Comparison of ENCODE assay signal across 8 cellular contexts in the genomic region with DNA sequence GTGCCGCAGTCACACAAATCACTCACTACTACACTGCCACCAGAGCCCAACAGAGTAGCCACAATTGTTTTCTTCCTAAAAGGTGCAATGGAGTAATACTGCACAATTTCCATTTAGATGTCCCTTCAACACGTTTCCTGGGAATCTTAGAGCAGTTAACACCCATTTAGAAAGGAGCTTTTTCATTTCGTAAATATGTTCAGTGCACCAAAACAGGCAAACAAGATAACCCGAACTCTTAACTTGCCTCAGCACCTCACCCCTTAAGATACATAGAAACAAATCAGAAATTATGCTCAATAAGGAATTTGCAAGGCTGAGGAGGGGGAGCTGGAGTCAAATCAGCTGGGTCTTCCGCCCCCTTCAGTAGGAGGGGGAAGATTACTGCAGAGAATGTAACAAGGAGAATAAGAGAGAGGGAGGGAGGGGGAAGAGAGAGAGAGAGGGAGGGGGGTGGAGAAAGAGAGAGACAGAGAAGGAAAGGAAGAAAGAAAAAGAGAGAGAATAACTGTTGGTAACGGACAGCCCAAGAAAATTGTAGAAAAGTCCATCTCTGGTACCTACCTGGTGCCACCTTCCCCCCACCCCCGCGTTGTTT.
DNase-seq lines count a peak whose midpoint lies in the region; ATAC-seq and TF ChIP-seq lines count a peak whose summit lies in the region.

No MANE protein-coding gene starts in this region.

- H3K4me1 ChIP-seq in A673 (ENCODE audit: insufficient read depth, low read length, poor library complexity, severe bottlenecking) (peaks cover 51% of the 10 kb centered on the region), HUES64 (ENCODE audit: insufficient read depth, low read length) (peaks cover 44% of the 10 kb centered on the region), lower lobe of right lung (peaks cover 33% of the 10 kb centered on the region), upper lobe of left lung (peaks cover 27 to 31% (median 31%) of the 10 kb centered on the region in 4 donors)

- TF ChIP-seq POLR2A in upper lobe of left lung (IDR thresholded peaks at IDR 0.05) = no peak

- H3K9ac ChIP-seq in HUES64 (ENCODE audit: low read depth, low read length) = peak overlapping the region; percentile 72

- H3K27me3 ChIP-seq in A673 (replicated peaks; ENCODE audit: insufficient read depth, low read depth, low read length, poor library complexity) (no peaks in the 10 kb centered on the region), HUES64 (ENCODE audit: insufficient read depth, low read length) (no peaks in the 10 kb centered on the region), lower lobe of right lung (ENCODE audit: low read depth) (no peaks in the 10 kb centered on the region), upper lobe of left lung (no peaks in the 10 kb centered on the region)

- no peaks in the 10 kb centered on the region for H3K36me3 ChIP-seq in A673 (ENCODE audit: insufficient read depth, low read length, poor library complexity, severe bottlenecking)
- H3K36me3 ChIP-seq in HUES64 (ENCODE audit: insufficient read depth, low read length) = no peaks in the 10 kb centered on the region
- no peaks in the 10 kb centered on the region for H3K36me3 ChIP-seq in lower lobe of right lung
- no peaks in the 10 kb centered on the region for H3K36me3 ChIP-seq in upper lobe of left lung

- peaks cover 37% of the 10 kb centered on the region for H3K4me1 Mint-ChIP-seq in MCF 10A (ENCODE audit: insufficient read depth, unreplicated experiment)

- no peaks in the 10 kb centered on the region for H3K27me3 Mint-ChIP-seq in MCF 10A (ENCODE audit: insufficient read depth, unreplicated experiment)

- no peaks in the 10 kb centered on the region for H3K36me3 Mint-ChIP-seq in MCF 10A (ENCODE audit: insufficient read depth, unreplicated experiment)

- no peaks in the 10 kb centered on the region for H3K9me3 ChIP-seq in A673 (ENCODE audit: low read depth, low read length, poor library complexity, severe bottlenecking)
- H3K9me3 ChIP-seq in HUES64 (ENCODE audit: insufficient read depth, low read depth, low read length) = peaks cover 8% of the 10 kb centered on the region; the same call in 1 of the 2 replicates
- H3K9me3 ChIP-seq in lower lobe of right lung = no peaks in the 10 kb centered on the region
- H3K9me3 ChIP-seq in upper lobe of left lung = no peaks in the 10 kb centered on the region

- ATAC-seq in lower lobe of right lung = no peak
- no peak for ATAC-seq in upper lobe of left lung (ENCODE audit: low FRiP score in 2 of 2)
- no peak for ATAC-seq in GM21619 (IDR thresholded peaks at IDR 0.05; ENCODE audit: unreplicated experiment)
- no peak for ATAC-seq in HG03159 (IDR thresholded peaks at IDR 0.05; ENCODE audit: unreplicated experiment)

- BruUV-seq in A673 (replicated peaks; lab: Mats Ljungman, UMichigan) = no TSS peak
- BruUV-seq in MCF 10A (replicated peaks; lab: Mats Ljungman, UMichigan) = no TSS peak

- peak; percentile 56 for DNase-seq in A673 (ENCODE audit: low spot score)
- no peak for DNase-seq in MCF 10A (ENCODE audit: unreplicated experiment)
- no peak for DNase-seq in lower lobe of right lung
- DNase-seq in upper lobe of left lung = no peak
- DNase-seq in NCI-H748 (lab: John Stamatoyannopoulos, UW; ENCODE audit: unreplicated experiment) = no peak

- H3K27ac Mint-ChIP-seq in MCF 10A (ENCODE audit: low read depth, unreplicated experiment) = peak overlapping the region; percentile 89

- POLR2A ChIA-PET in A673 (lab: Charles Lee; ENCODE audit: low non-redundant PET) = interaction anchor here (0.7 kb wide), 2 partner anchors 334 to 1977 kb away, joined by 3 to 5 read pairs; no protein-coding TSS in a partner anchor
- POLR2A ChIA-PET in MCF 10A (lab: Yijun Ruan, JAX) = interaction anchor here (0.6 to 5.4 kb wide), 24 partner anchors 8 to 335 kb away, joined by 3 to 104 read pairs (median 10); a partner anchor contains a TSS

- peak overlapping the region; percentile 98 for H3K27ac ChIP-seq in A673 (ENCODE audit: low read depth, low read length, poor library complexity, severe bottlenecking)
- peak overlapping the region; percentile 44 for H3K27ac ChIP-seq in HUES64 (ENCODE audit: low read depth, low read length)
- peak overlapping the region; percentile 89 for H3K27ac ChIP-seq in lower lobe of right lung
- H3K27ac ChIP-seq in upper lobe of left lung = peak overlapping the region; percentile 76 to 91 (median 88)

- intact Hi-C loops in A673 (cut with micrococcal nuclease; ENCODE audit: unreplicated experiment) (loop anchor here (1.0 to 10.0 kb wide), 5 partner anchors 48 to 337 kb away; a partner anchor contains a TSS), MCF 10A (cut with micrococcal nuclease) (loop anchor here (1.0 to 5.0 kb wide), 7 partner anchors 25 to 337 kb away; no protein-coding TSS in a partner anchor), lower lobe of right lung (cut with DNase I) (loop anchor here (10.0 kb wide), 1 partner anchor 340 kb away; no protein-coding TSS in a partner anchor)

- H3K4me3 ChIP-seq in A673 (ENCODE audit: low read depth, low read length, poor library complexity, severe bottlenecking) (peak overlapping the region; percentile 54), HUES64 (ENCODE audit: low read length) (peak overlapping the region; percentile 63), lower lobe of right lung (peak overlapping the region; percentile 72), upper lobe of left lung (peak overlapping the region in 3 of 4 donors; percentile 46 to 63 (median 62))

- H3K9me3 Mint-ChIP-seq in MCF 10A (ENCODE audit: unreplicated experiment) = no peaks in the 10 kb centered on the region

- WGBS in HUES64 = 35% methylated on average over 6 of the region's 8 CpGs
- WGBS in upper lobe of left lung, 2 donors = 30 to 39% methylated on average over 8 of the region's 8 CpGs

- TF ChIP-seq EP300 in upper lobe of left lung (IDR thresholded peaks at IDR 0.05) = no peak

- peak overlapping the region; percentile 76 for H3K4me3 Mint-ChIP-seq in MCF 10A (ENCODE audit: unreplicated experiment)

- CTCF ChIA-PET in A673 (lab: Charles Lee) (interaction anchor here (0.6 to 1.0 kb wide), 6 partner anchors 8 to 336 kb away, joined by 3 to 11 read pairs (median 4); no protein-coding TSS in a partner anchor), MCF 10A (lab: Yijun Ruan, JAX) (interaction anchor here (0.6 to 7.6 kb wide), 58 partner anchors 8 to 1602 kb away, joined by 3 to 163 read pairs (median 4); a partner anchor contains a TSS)

- TF ChIP-seq CTCF in A673 (conservative IDR thresholded peaks at IDR 0.05; ENCODE audit: low read depth, low read length) = peak; percentile 23; the same call in 1 of the 2 replicates
- no peak for TF ChIP-seq CTCF in MCF 10A (IDR thresholded peaks at IDR 0.05; ENCODE audit: unreplicated experiment)
- no peak for TF ChIP-seq CTCF in lower lobe of right lung (IDR thresholded peaks at IDR 0.05)
- no peak for TF ChIP-seq CTCF in upper lobe of left lung (IDR thresholded peaks at IDR 0.05)

Comparison
In these comparisons a context has a peak if more than half of its experiments do, and no peak if none do; other contexts are left out.
1. H3K27ac ChIP-seq: peak in every context shown above with its lines; median percentile 98 in A673; 89 in lower lobe of right lung; 88 in upper lobe of left lung; 44 in HUES64.